In genomic region chr12:80053048-80053790, GRCh38 we compare ENCODE assay signal across 11 cellular contexts. TPM values are rescaled to one million over a fixed set of nuclear protein-coding genes. Genes with fewer than 3 reads are reported as not detected.
DNase-seq lines count a peak whose midpoint lies in the region; ATAC-seq, FAIRE-seq and TF ChIP-seq lines count a peak whose summit lies in the region.
"Had no signal": no experiment of that assay in that cellular context is flagged by ENCODE, and none has a peak within 500 bp of the region (broad histone marks: within the 10 kb centered on the region; RNA-seq: fewer than 3 reads in every experiment).

No MANE protein-coding gene starts in this region.

- H3K27ac ChIP-seq in astrocyte (ENCODE audit: low read depth, low read length) (peak overlapping the region; percentile 32), sigmoid colon (peak overlapping the region; percentile 65 to 84 (median 80))

- no peak overlapping the region for H3K27ac Mint-ChIP-seq in astrocyte (ENCODE audit: unreplicated experiment)
- H3K27ac Mint-ChIP-seq: activated CD8-positive, alpha-beta T cell treated with anti-CD3 and anti-CD28 coated beads, Interleukin-2, amount 10 ng/mL, durations not matched to agents 7 days and 5 days had no signal

- TF ChIP-seq EP300 in sigmoid colon (IDR thresholded peaks at IDR 0.05) = peak in 1 of 4 donors; percentile 27

- H3K27me3 Mint-ChIP-seq in astrocyte (ENCODE audit: low read depth, unreplicated experiment) = no peaks in the 10 kb centered on the region

- H3K36me3 Mint-ChIP-seq in astrocyte (ENCODE audit: low read depth, unreplicated experiment) = no peaks in the 10 kb centered on the region

- H3K27me3 ChIP-seq in astrocyte (ENCODE audit: insufficient read depth, low read length) (no peaks in the 10 kb centered on the region), sigmoid colon (no peaks in the 10 kb centered on the region)

- H3K4me3 ChIP-seq in astrocyte (ENCODE audit: insufficient read depth, low read depth, low read length) (no peak overlapping the region), sigmoid colon (no peak overlapping the region)

- no peak overlapping the region for H2AFZ ChIP-seq in astrocyte (ENCODE audit: low read depth, low read length)

- H3K4me1 Mint-ChIP-seq in astrocyte (ENCODE audit: low read depth, unreplicated experiment) = no peaks in the 10 kb centered on the region

- H3K4me2 ChIP-seq in astrocyte (ENCODE audit: low read length) = peak overlapping the region; percentile 29

- ATAC-seq in left cardiac atrium (peak; percentile 65 to 92), GM21786 (IDR thresholded peaks at IDR 0.05; ENCODE audit: unreplicated experiment) (no peak), GM21360 (IDR thresholded peaks at IDR 0.05; ENCODE audit: unreplicated experiment) (no peak)
- ATAC-seq: activated CD8-positive, alpha-beta T cell treated with anti-CD3 and anti-CD28 coated beads, Interleukin-2, amount 10 ng/mL, durations not matched to agents 7 days and 5 days had no signal

- FAIRE-seq in astrocyte (lab: Jason Lieb, UNC) = peak; percentile 49

- H4K20me1 ChIP-seq in astrocyte (ENCODE audit: insufficient read depth, low read length) = no peaks in the 10 kb centered on the region

- WGBS in sigmoid colon, 2 donors = 67 to 71% methylated on average over 6 of the region's 6 CpGs

- no peaks in the 10 kb centered on the region for H3K36me3 ChIP-seq in astrocyte (ENCODE audit: insufficient read depth, low read length)
- no peaks in the 10 kb centered on the region for H3K36me3 ChIP-seq in sigmoid colon

- intact Hi-C loops in left cardiac atrium (cut with DNase I) (no loop called here), sigmoid colon (cut with DNase I) (loop anchor here (5.0 kb wide), 1 partner anchor 134 kb away; no protein-coding TSS in a partner anchor)

- DNase-seq in EL (peak; percentile 85), astrocyte (ENCODE audit: low read depth) (peak; percentile 96), left cardiac atrium (peak; percentile 62), sigmoid colon (peak; percentile 93), NCI-H526 treated with DMSO at 0.1 percent for 48 hours (lab: John Stamatoyannopoulos, UW) (no peak), COLO829 (ENCODE audit: low spot score) (no peak)
- DNase-seq: activated CD8-positive, alpha-beta T cell treated with anti-CD3 and anti-CD28 coated beads, Interleukin-2, amount 10 ng/mL, durations not matched to agents 7 days and 5 days; NCI-H1105; SIG-M5 had no signal

- no peak overlapping the region for H3K4me3 Mint-ChIP-seq in astrocyte (ENCODE audit: unreplicated experiment)
- H3K4me3 Mint-ChIP-seq: activated CD8-positive, alpha-beta T cell treated with anti-CD3 and anti-CD28 coated beads, Interleukin-2, amount 10 ng/mL, durations not matched to agents 7 days and 5 days had no signal

- no peak for TF ChIP-seq POLR2A in sigmoid colon (IDR thresholded peaks at IDR 0.05)

- H3K4me1 ChIP-seq in astrocyte (ENCODE audit: insufficient read depth, low read length) (peaks cover 9% of the 10 kb centered on the region), sigmoid colon (peaks cover 0 to 37% (median 23%) of the 10 kb centered on the region in 4 donors)

- H3K9me3 ChIP-seq in astrocyte (ENCODE audit: insufficient read depth, low read depth, low read length) = no peaks in the 10 kb centered on the region
- H3K9me3 ChIP-seq in sigmoid colon = no peaks in the 10 kb centered on the region

- H3K9me3 Mint-ChIP-seq in astrocyte (ENCODE audit: unreplicated experiment) = no peaks in the 10 kb centered on the region

- peak overlapping the region; percentile 23 for H3K9ac ChIP-seq in astrocyte (ENCODE audit: low read length)

- no peaks in the 10 kb centered on the region for H3K79me2 ChIP-seq in astrocyte (ENCODE audit: insufficient read depth, low read length)

- no peak for TF ChIP-seq CTCF in astrocyte (IDR thresholded peaks at IDR 0.05; ENCODE audit: insufficient read depth, low read depth, low read length)
- no peak for TF ChIP-seq CTCF in sigmoid colon (IDR thresholded peaks at IDR 0.05)

RNA-seq across cellular contexts. Expression of gene OTOGL, which starts 46.1 kb away (rescaled TPM):
- total RNA-seq in astrocyte (0.16 and 0.53 TPM in 2 replicates), left cardiac atrium (1 to 10 TPM; 8.4 to 9.2 TPM), sigmoid colon (1 to 10 TPM in 2 of 4 donors, under 1 TPM in 2; 0.71 to 4.7 (median 1.2) TPM)
- under 1 TPM in 1 of 3 donors, not detected in 2; 0.07 TPM for polyA plus RNA-seq in sigmoid colon
- total RNA-seq: activated CD8-positive, alpha-beta T cell treated with anti-CD3 and anti-CD28 coated beads, Interleukin-2, amount 10 ng/mL, durations not matched to agents 7 days and 5 days had no signal

Comparison
In these comparisons a context has a peak if more than half of its experiments do, and no peak if none do; other contexts are left out.
1. DNase-seq: peak in EL (single experiment), astrocyte (single experiment), left cardiac atrium (single experiment) and sigmoid colon (single experiment); none in NCI-H526 treated with DMSO at 0.1 percent for 48 hours (single experiment) and COLO829 (single experiment).
2. ATAC-seq: peak in left cardiac atrium (2 of 2); none in GM21786 (single experiment) and GM21360 (single experiment).